In genomic region chr20:31522756-31523155, GRCh38 we compare ENCODE assay signal across 1 cellular context.
TF ChIP-seq lines count a peak whose summit lies in the region.

No MANE protein-coding gene starts in this region.

TF ChIP-seq in GM23338, 12 proteins besides CTCF, POLR2A, EP300 and RAD21 (continued from another document):
- no peak for TF ChIP-seq REST (IDR thresholded peaks at IDR 0.05; ENCODE audit: unreplicated experiment)
- no peak for TF ChIP-seq EZH2phosphoT487 (IDR thresholded peaks at IDR 0.05; ENCODE audit: unreplicated experiment)
- no peak for TF ChIP-seq ZNF331 (CRISPR knock-in tag; IDR thresholded peaks at IDR 0.05; ENCODE audit: low read depth)
- no peak for TF ChIP-seq CREB1 (CRISPR knock-in tag; IDR thresholded peaks at IDR 0.05; ENCODE audit: low read depth)
- TF ChIP-seq STAT1 (IDR thresholded peaks at IDR 0.05; ENCODE audit: unreplicated experiment): no peak
